ENCODE assay signal across 8 cellular contexts in the genomic region with DNA sequence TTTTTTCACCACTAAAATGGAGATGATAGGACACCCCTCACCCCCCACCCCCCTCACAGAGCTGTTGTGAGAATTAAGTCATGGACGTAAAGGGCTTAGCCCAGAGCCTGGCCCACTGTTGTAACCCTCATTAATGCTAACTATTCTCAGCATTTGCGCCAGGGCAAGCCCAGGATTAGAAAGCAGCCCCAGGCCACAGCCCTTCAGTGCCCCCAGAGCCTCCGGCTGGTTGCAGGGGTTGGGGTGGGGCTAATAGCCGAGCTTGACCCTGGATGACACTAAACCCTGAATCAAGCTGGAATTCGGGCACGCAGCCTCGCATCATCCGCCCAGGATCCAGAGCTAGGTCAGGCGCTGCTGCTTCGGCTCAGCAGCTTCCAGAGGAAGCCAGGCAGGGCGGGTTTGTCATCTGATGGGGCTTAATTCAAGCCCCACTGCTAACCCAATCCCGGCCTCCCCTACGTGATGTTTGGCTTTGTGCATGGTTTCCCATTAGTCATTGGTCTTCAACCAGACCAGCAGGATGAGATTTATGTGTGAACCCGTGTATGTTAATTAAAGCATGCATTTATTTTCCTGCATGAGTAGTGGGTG. TPM values are rescaled to one million over a fixed set of nuclear protein-coding genes. Genes with fewer than 3 reads are reported as not detected.
DNase-seq lines count a peak whose midpoint lies in the region; ATAC-seq, FAIRE-seq and TF ChIP-seq lines count a peak whose summit lies in the region.

No MANE protein-coding gene starts in this region.

- peaks cover 39% of the 10 kb centered on the region for H3K79me2 ChIP-seq in DND-41 (ENCODE audit: insufficient read depth, low read length)

- H4K20me1 ChIP-seq in DND-41 (ENCODE audit: insufficient read depth, low read length) = no peaks in the 10 kb centered on the region

- TF ChIP-seq CTCF in DND-41 (IDR thresholded peaks at IDR 0.05; ENCODE audit: borderline replicate concordance, extremely low read depth, low read length, poor library complexity, severe bottlenecking) (no peak), lower lobe of right lung (IDR thresholded peaks at IDR 0.05) (no peak), upper lobe of right lung (IDR thresholded peaks at IDR 0.05) (no peak)

- ATAC-seq in DND-41 (ENCODE audit: insufficient read depth, low read depth) = no peak
- no peak for ATAC-seq in lower lobe of right lung
- no peak for ATAC-seq in upper lobe of right lung
- ATAC-seq in HG03469 (IDR thresholded peaks at IDR 0.05; ENCODE audit: unreplicated experiment) = no peak

- H3K27ac Mint-ChIP-seq in dendritic cell treated with granulocyte-macrophage colony-stimulating factor and Interleukin-4, amounts not matched to agents 40 ng/mL and 50 ng/mL, for 4 days = peak overlapping the region; percentile 98

- peaks cover 33% of the 10 kb centered on the region for H3K4me1 Mint-ChIP-seq in dendritic cell treated with granulocyte-macrophage colony-stimulating factor and Interleukin-4, amounts not matched to agents 40 ng/mL and 50 ng/mL, for 4 days (ENCODE audit: low read depth)

- peak overlapping the region; percentile 98 for H2AFZ ChIP-seq in DND-41 (ENCODE audit: low read depth, low read length)

- peak overlapping the region; percentile 75 to 93; a peak in 3 of 4 replicates for H3K4me3 ChIP-seq in DND-41 (ENCODE audit: low read depth in 1 of 2, low read length in 2 of 2)
- peak overlapping the region; percentile 92 for H3K4me3 ChIP-seq in lower lobe of right lung
- peak overlapping the region; percentile 62 for H3K4me3 ChIP-seq in upper lobe of right lung

- peak overlapping the region; percentile 94 for H3K4me2 ChIP-seq in DND-41 (ENCODE audit: insufficient read depth, low read length)

- H3K9me3 ChIP-seq in DND-41 (ENCODE audit: insufficient read depth, low read length, severe bottlenecking) (no peaks in the 10 kb centered on the region), lower lobe of right lung (no peaks in the 10 kb centered on the region), upper lobe of right lung (no peaks in the 10 kb centered on the region)

- intact Hi-C loops in dendritic cell treated with granulocyte-macrophage colony-stimulating factor and Interleukin-4, amounts not matched to agents 40 ng/mL and 50 ng/mL, for 4 days (cut with micrococcal nuclease) = no loop called here
- intact Hi-C loops in lower lobe of right lung (cut with DNase I) (no loop called here), upper lobe of right lung (cut with DNase I) (no loop called here)

- H3K9ac ChIP-seq in DND-41 (ENCODE audit: low read depth, low read length) = peak overlapping the region; percentile 92

- H3K27ac ChIP-seq in DND-41 (ENCODE audit: low read length) = peak overlapping the region; percentile 82
- peak overlapping the region; percentile 90 for H3K27ac ChIP-seq in lower lobe of right lung
- H3K27ac ChIP-seq in upper lobe of right lung = peak overlapping the region; percentile 83

- H3K9me3 Mint-ChIP-seq in dendritic cell treated with granulocyte-macrophage colony-stimulating factor and Interleukin-4, amounts not matched to agents 40 ng/mL and 50 ng/mL, for 4 days = no peaks in the 10 kb centered on the region

- peaks cover 18% of the 10 kb centered on the region for H3K36me3 Mint-ChIP-seq in dendritic cell treated with granulocyte-macrophage colony-stimulating factor and Interleukin-4, amounts not matched to agents 40 ng/mL and 50 ng/mL, for 4 days (ENCODE audit: low read depth)

- H3K27me3 ChIP-seq in DND-41 (ENCODE audit: insufficient read depth, low read length, poor library complexity) (no peaks in the 10 kb centered on the region), lower lobe of right lung (ENCODE audit: low read depth) (no peaks in the 10 kb centered on the region), upper lobe of right lung (no peaks in the 10 kb centered on the region)

- H3K4me3 Mint-ChIP-seq in dendritic cell treated with granulocyte-macrophage colony-stimulating factor and Interleukin-4, amounts not matched to agents 40 ng/mL and 50 ng/mL, for 4 days = peak overlapping the region; percentile 84

- no peak for FAIRE-seq in urothelium cell line (lab: Jason Lieb, UNC)

- peaks cover 39% of the 10 kb centered on the region for H3K4me1 ChIP-seq in DND-41 (ENCODE audit: insufficient read depth, low read length)
- H3K4me1 ChIP-seq in lower lobe of right lung = peaks cover 27% of the 10 kb centered on the region
- H3K4me1 ChIP-seq in upper lobe of right lung = peaks cover 27% of the 10 kb centered on the region

- H3K36me3 ChIP-seq in DND-41 (ENCODE audit: insufficient read depth, low read length) (no peaks in the 10 kb centered on the region; the same call in 1 of the 2 replicates), lower lobe of right lung (no peaks in the 10 kb centered on the region), upper lobe of right lung (no peaks in the 10 kb centered on the region)

- no peaks in the 10 kb centered on the region for H3K27me3 Mint-ChIP-seq in dendritic cell treated with granulocyte-macrophage colony-stimulating factor and Interleukin-4, amounts not matched to agents 40 ng/mL and 50 ng/mL, for 4 days

- DNase-seq in DND-41 (no peak), NCI-H526 treated with DMSO at 0.1 percent for 48 hours (lab: John Stamatoyannopoulos, UW) (peak; percentile 54), lower lobe of right lung (no peak), upper lobe of right lung (no peak), cortex of kidney (lab: John Stamatoyannopoulos, UW) (no peak), urothelium cell line (ENCODE audit: low spot score) (no peak)

RNA-seq across cellular contexts. Expression of gene MEGF9, which starts 1.2 kb away (rescaled TPM):
- total RNA-seq in lower lobe of right lung (71.1 TPM), upper lobe of right lung (92.9 TPM)
